ENCODE assay signal across 12 cellular contexts in genomic region chr21:42534901-42535378, GRCh38. TPM values are rescaled to one million over a fixed set of nuclear protein-coding genes. Genes with fewer than 3 reads are reported as not detected.
DNase-seq lines count a peak whose midpoint lies in the region; ATAC-seq, FAIRE-seq and TF ChIP-seq lines count a peak whose summit lies in the region.
"Had no signal": no experiment of that assay in that cellular context is flagged by ENCODE, and none has a peak within 500 bp of the region (broad histone marks: within the 10 kb centered on the region; RNA-seq: fewer than 3 reads in every experiment).

No MANE protein-coding gene starts in this region.

- TF ChIP-seq EP300 in HepG2 (IDR thresholded peaks at IDR 0.05; ENCODE audit: low read depth in 2 of 2, low read length in 2 of 2) (no peak), HepG2 (CRISPR knock-in tag; IDR thresholded peaks at IDR 0.05; ENCODE audit: borderline replicate concordance) (no peak)

- no peak for FAIRE-seq in HepG2 (lab: Jason Lieb, UNC)
- FAIRE-seq: pancreas had no signal

- intact Hi-C loops in HepG2 (cut with micrococcal nuclease; ENCODE audit: unreplicated experiment), result no loop called here
- intact Hi-C loops in colonic mucosa (cut with DNase I), result loop anchor here (5.0 kb wide), 1 partner anchor 68 kb away; no protein-coding TSS in a partner anchor

- BruUV-seq in HepG2 (replicated peaks; lab: Mats Ljungman, UMichigan), result no TSS peak

- DNase-seq in HepG2 (ENCODE audit: low spot score), result no peak
- DNase-seq in colonic mucosa, result no peak
- no peak for DNase-seq in NOMO-1 treated with dmso at 0.1 percent for 144 hours (lab: John Stamatoyannopoulos, UW; ENCODE audit: unreplicated experiment)
- DNase-seq in DMS79 treated with DMSO at 0.1 percent for 48 hours (lab: John Stamatoyannopoulos, UW), result no peak
- no peak for DNase-seq in SK-N-DZ (ENCODE audit: low spot score)
- no peak for DNase-seq in SIG-M5 treated with dmso at 0.1 percent for 504 hours (lab: John Stamatoyannopoulos, UW; ENCODE audit: unreplicated experiment)
- DNase-seq: effector CD8-positive, alpha-beta T cell; NCI-H187; T-helper 2 cell had no signal

- H3K9ac ChIP-seq in liver (ENCODE audit: low read depth in 1 of 2, low read length in 2 of 2) (no peak overlapping the region), HepG2 (ENCODE audit: insufficient read depth, low read depth, low read length) (no peak overlapping the region), colonic mucosa (ENCODE audit: low read depth in 2 of 2, low read length in 2 of 2) (peak overlapping the region in 1 of 2 donors; percentile 38)

- in situ Hi-C loops in HepG2 (cut with HindIII; ENCODE audit: extremely low pct_ligation_motif_present, low pct_unique_long_range_greater_than_20kb), result no loop called here

- H3K4me2 ChIP-seq in HepG2 (ENCODE audit: low read depth, low read length), result no peak overlapping the region

- TF ChIP-seq CTCF in liver (IDR thresholded peaks at IDR 0.05; ENCODE audit: low read depth, low read length, missing input control) (no peak), HepG2 (CRISPR knock-in tag; IDR thresholded peaks at IDR 0.05) (no peak), colonic mucosa (IDR thresholded peaks at IDR 0.05) (no peak)

- ATAC-seq in HepG2 (no peak), HG02885 (IDR thresholded peaks at IDR 0.05; ENCODE audit: poor library complexity, unreplicated experiment) (peak; percentile 42)

- H3K79me2 ChIP-seq in HepG2 (ENCODE audit: insufficient read depth, low read length), result no peaks in the 10 kb centered on the region

- WGBS in liver, result 67% methylated on average over 12 of the region's 12 CpGs
- 72% methylated on average over 12 of the region's 12 CpGs for WGBS in HepG2 (ENCODE audit: low lambda C conversion rate)

- H3K36me3 ChIP-seq in liver (ENCODE audit: control insufficient read depth in 4 of 4, insufficient read depth in 3 of 4, low read depth in 1 of 4, low read length in 3 of 4) (no peaks in the 10 kb centered on the region), HepG2 (replicated peaks in 1 of 2; ENCODE audit: control insufficient read depth in 1 of 2, insufficient read depth in 2 of 2, low read length in 2 of 2) (no peaks in the 10 kb centered on the region), colonic mucosa (peaks cover 4% of the 10 kb centered on the region)

- H3K4me3 ChIP-seq in liver (ENCODE audit: low read depth in 1 of 3, low read length in 3 of 3), result no peak overlapping the region
- H3K4me3 ChIP-seq in HepG2 (replicated peaks in 1 of 3; ENCODE audit: insufficient read depth in 1 of 3, low read depth in 2 of 3, low read length in 3 of 3), result no peak overlapping the region
- H3K4me3 ChIP-seq in colonic mucosa, result no peak overlapping the region
- H3K4me3 ChIP-seq: pancreas had no signal

- H3K27ac ChIP-seq in liver (ENCODE audit: low read depth in 1 of 2, low read length in 2 of 2) (peak overlapping the region in 1 of 2 donors; percentile 50), HepG2 (ENCODE audit: extremely low read length, insufficient read depth, low read length) (no peak overlapping the region), colonic mucosa (peak overlapping the region; percentile 35)

- no peak overlapping the region for H2AFZ ChIP-seq in HepG2 (ENCODE audit: low read length)

- TF ChIP-seq POLR2A in HepG2 (IDR thresholded peaks at IDR 0.05; ENCODE audit: insufficient read depth in 1 of 2, low read depth in 2 of 2, low read length in 2 of 2), result no peak

- H3K4me1 ChIP-seq in liver (ENCODE audit: control insufficient read depth in 4 of 4, insufficient read depth in 4 of 4, low read length in 3 of 4) (peaks cover 0 to 16% (median 4%) of the 10 kb centered on the region in 4 donors), HepG2 (ENCODE audit: insufficient read depth, low read length) (no peaks in the 10 kb centered on the region), colonic mucosa (peaks cover 9% of the 10 kb centered on the region)
- H3K4me1 ChIP-seq: pancreas had no signal

- no peaks in the 10 kb centered on the region for H4K20me1 ChIP-seq in HepG2 (ENCODE audit: insufficient read depth, low read length)

- POLR2A ChIA-PET in HepG2 (lab: Yijun Ruan, JAX), result no interaction called here

- no peaks in the 10 kb centered on the region for H3K9me3 ChIP-seq in liver (ENCODE audit: control insufficient read depth in 4 of 4, low read length in 3 of 4)
- no peaks in the 10 kb centered on the region for H3K9me3 ChIP-seq in HepG2 (ENCODE audit: low read length)
- H3K9me3 ChIP-seq in colonic mucosa, result no peaks in the 10 kb centered on the region
- H3K9me3 ChIP-seq: pancreas had no signal

- TF ChIP-seq RAD21 in liver (IDR thresholded peaks at IDR 0.05) (no peak), HepG2 (CRISPR knock-in tag; IDR thresholded peaks at IDR 0.05) (no peak)

- CTCF ChIA-PET in HepG2 (lab: Yijun Ruan, JAX; ENCODE audit: low intra/inter-chr PET ratio, low total read pairs), result no interaction called here

- no peaks in the 10 kb centered on the region for H3K27me3 ChIP-seq in liver (ENCODE audit: control insufficient read depth in 4 of 4, insufficient read depth in 4 of 4, low read length in 3 of 4)
- H3K27me3 ChIP-seq in HepG2 (ENCODE audit: control insufficient read depth in 1 of 2, insufficient read depth in 2 of 2, low read length in 2 of 2), result no peaks in the 10 kb centered on the region; a peak in 2 of 5 replicates
- no peaks in the 10 kb centered on the region for H3K27me3 ChIP-seq in colonic mucosa
- H3K27me3 ChIP-seq: pancreas had no signal

TF ChIP-seq in liver, 16 proteins besides CTCF, POLR2A, EP300 and RAD21 (continues in another document):
- TF ChIP-seq FOXA2 (IDR thresholded peaks at IDR 0.05) (no peak), GABPA (IDR thresholded peaks at IDR 0.05 in 1 of 2, conservative IDR thresholded peaks at IDR 0.05 in 1 of 2) (no peak), NR2F2 (IDR thresholded peaks at IDR 0.05) (no peak)

TF ChIP-seq in HepG2, 621 proteins besides CTCF, POLR2A, EP300 and RAD21 (continues in another document):
- no peak for TF ChIP-seq MED13 (CRISPR knock-in tag; IDR thresholded peaks at IDR 0.05)

RNA-seq across cellular contexts. Expression of gene SLC37A1, which starts 21.3 kb away (rescaled TPM):
- total RNA-seq in liver, result 1 to 10 TPM; 6.1 to 7.2 TPM
- 1 to 10 TPM; 2.0 to 2.4 TPM for polyA plus RNA-seq in liver
- 0.17 and 0.40 TPM in 2 replicates for total RNA-seq in HepG2 (2016; rRNA removed; fragmentation: Illumina TruSeq; extraction: Trizol)
- total RNA-seq in HepG2 (2016; cell fraction: cytosol; rRNA removed; fragmentation: Illumina TruSeq; extraction: Trizol; ENCODE audit: low read depth), result 0.18 TPM in 1 of 2 replicates, not detected in the other
- 0.10 and 0.28 TPM in 2 replicates for total RNA-seq in HepG2 (2016; cell fraction: insoluble cytoplasmic fraction; rRNA removed; fragmentation: Illumina TruSeq; extraction: Trizol)
- 0.31 and 0.48 TPM in 2 replicates for total RNA-seq in HepG2 (2016; cell fraction: membrane; rRNA removed; fragmentation: Illumina TruSeq; extraction: Trizol)
- total RNA-seq in HepG2 (2016; cell fraction: nucleus; rRNA removed; fragmentation: Illumina TruSeq; extraction: Trizol), result 0.31 and 0.34 TPM in 2 replicates
- polyA plus RNA-seq in HepG2 (2011; rRNA removed), result 0.14 and 0.22 TPM in 2 replicates
- polyA plus RNA-seq in HepG2 (2011; cell fraction: cytosol; rRNA removed), result 0.12 and 0.14 TPM in 2 replicates
- 0.19 and 0.29 TPM in 2 replicates for polyA plus RNA-seq in HepG2 (2011; cell fraction: nucleus; rRNA removed)
- polyA plus RNA-seq in HepG2 (2012), result 0.13 and 0.28 TPM in 2 replicates
- polyA plus RNA-seq in HepG2 (2016; cell fraction: cytosol; fragmentation: Illumina TruSeq; extraction: Trizol; ENCODE audit: low read depth), result 0.18 and 0.58 TPM in 2 replicates
- 0.12 and 0.25 TPM in 2 replicates for polyA plus RNA-seq in HepG2 (2016; cell fraction: insoluble cytoplasmic fraction; fragmentation: Illumina TruSeq; extraction: Trizol; ENCODE audit: low read depth)
- polyA plus RNA-seq in HepG2 (2016; cell fraction: membrane; fragmentation: Illumina TruSeq; extraction: Trizol; ENCODE audit: low read depth), result 0.35 and 0.40 TPM in 2 replicates
- polyA plus RNA-seq in HepG2 (2016; cell fraction: nucleus; fragmentation: Illumina TruSeq; extraction: Trizol; ENCODE audit: insufficient read depth, low read depth), result 0.37 and 0.70 TPM in 2 replicates
- polyA minus RNA-seq in HepG2 (2011; rRNA and poly(A)+ RNA removed; ENCODE audit: low replicate concordance), result 0.80 and 7.9 TPM in 2 replicates
- polyA minus RNA-seq in HepG2 (2011; cell fraction: cytosol; rRNA and poly(A)+ RNA removed), result 0.49 TPM in 1 of 2 replicates, not detected in the other
- polyA minus RNA-seq in HepG2 (2011; cell fraction: nucleus; rRNA and poly(A)+ RNA removed), result 0.12 and 0.39 TPM in 2 replicates
- 100 to 1,000 TPM in 1 of 2 donors, 10 to 100 TPM in 1; 98.5 to 118 TPM for total RNA-seq in colonic mucosa
- 3.5 and 4.2 TPM in 2 replicates for polyA plus RNA-seq in SK-N-DZ (2014; cell fraction: cytosol; rRNA removed)
- polyA plus RNA-seq in SK-N-DZ (2014; cell fraction: nucleus; rRNA removed), result 3.6 and 6.2 TPM in 2 replicates

RNA-seq across cellular contexts. Expression of gene RSPH1, which starts 38.9 kb away (rescaled TPM):
- under 1 TPM; 0.09 to 0.17 TPM for total RNA-seq in liver
- polyA plus RNA-seq in liver, result under 1 TPM in 1 of 2 donors, not detected in 1; 0.16 TPM
- not detected in 2 replicates for total RNA-seq in HepG2 (2016; rRNA removed; fragmentation: Illumina TruSeq; extraction: Trizol)
- not detected in 2 replicates for total RNA-seq in HepG2 (2016; cell fraction: cytosol; rRNA removed; fragmentation: Illumina TruSeq; extraction: Trizol; ENCODE audit: low read depth)
- total RNA-seq in HepG2 (2016; cell fraction: insoluble cytoplasmic fraction; rRNA removed; fragmentation: Illumina TruSeq; extraction: Trizol), result not detected in 2 replicates
- total RNA-seq in HepG2 (2016; cell fraction: membrane; rRNA removed; fragmentation: Illumina TruSeq; extraction: Trizol), result not detected in 2 replicates
- not detected in 2 replicates for total RNA-seq in HepG2 (2016; cell fraction: nucleus; rRNA removed; fragmentation: Illumina TruSeq; extraction: Trizol)
- polyA plus RNA-seq in HepG2 (2011; rRNA removed), result not detected in 2 replicates
- not detected in 2 replicates for polyA plus RNA-seq in HepG2 (2011; cell fraction: cytosol; rRNA removed)
- polyA plus RNA-seq in HepG2 (2011; cell fraction: nucleus; rRNA removed), result not detected in 2 replicates
- not detected in 2 replicates for polyA plus RNA-seq in HepG2 (2012)
- polyA plus RNA-seq in HepG2 (2016; cell fraction: cytosol; fragmentation: Illumina TruSeq; extraction: Trizol; ENCODE audit: low read depth), result not detected in 2 replicates
- not detected in 2 replicates for polyA plus RNA-seq in HepG2 (2016; cell fraction: insoluble cytoplasmic fraction; fragmentation: Illumina TruSeq; extraction: Trizol; ENCODE audit: low read depth)
- not detected in 2 replicates for polyA plus RNA-seq in HepG2 (2016; cell fraction: membrane; fragmentation: Illumina TruSeq; extraction: Trizol; ENCODE audit: low read depth)
- polyA plus RNA-seq in HepG2 (2016; cell fraction: nucleus; fragmentation: Illumina TruSeq; extraction: Trizol; ENCODE audit: insufficient read depth, low read depth), result not detected in 2 replicates
- not detected in 2 replicates for polyA minus RNA-seq in HepG2 (2011; rRNA and poly(A)+ RNA removed; ENCODE audit: low replicate concordance)
- polyA minus RNA-seq in HepG2 (2011; cell fraction: cytosol; rRNA and poly(A)+ RNA removed), result not detected in 2 replicates
- not detected in 2 replicates for polyA minus RNA-seq in HepG2 (2011; cell fraction: nucleus; rRNA and poly(A)+ RNA removed)
- 1 to 10 TPM; 6.9 to 7.5 TPM for total RNA-seq in colonic mucosa
- polyA plus RNA-seq in SK-N-DZ (2014; cell fraction: cytosol; rRNA removed), result 0.03 and 0.85 TPM in 2 replicates
- polyA plus RNA-seq in SK-N-DZ (2014; cell fraction: nucleus; rRNA removed), result 0.45 and 1.3 TPM in 2 replicates

Comparison
In these comparisons a context has a peak if more than half of its experiments do, and no peak if none do; other contexts are left out.
1. RNA of gene SLC37A1, which starts 21.3 kb away (total RNA-seq): 98.5 to 118 TPM in colonic mucosa; 6.1 to 7.2 TPM in liver and 0.10 to 0.48 TPM in HepG2; every median in the first group is over 10 times any median in the second.